In genomic region chr3:196963309-196963953, GRCh38 we compare ENCODE assay signal across 23 cellular contexts. TPM values are rescaled to one million over a fixed set of nuclear protein-coding genes. Genes with fewer than 3 reads are reported as not detected.
DNase-seq lines count a peak whose midpoint lies in the region; ATAC-seq and TF ChIP-seq lines count a peak whose summit lies in the region.
"Had no signal": no experiment of that assay in that cellular context is flagged by ENCODE, and none has a peak within 500 bp of the region (broad histone marks: within the 10 kb centered on the region; RNA-seq: fewer than 3 reads in every experiment).

No MANE protein-coding gene starts in this region.

- H2AFZ ChIP-seq in GM23248: no peak overlapping the region

- H3K27ac ChIP-seq in KOPT-K1 (ENCODE audit: low read depth, low read length, poor library complexity, severe bottlenecking): peak overlapping the region; percentile 25
- H3K27ac ChIP-seq in colonic mucosa: peak overlapping the region; percentile 93
- no peak overlapping the region for H3K27ac ChIP-seq in GM23248
- H3K27ac ChIP-seq in CD8-positive, alpha-beta memory T cell (ENCODE audit: low read depth, low read length): no peak overlapping the region
- H3K27ac ChIP-seq: 22Rv1 had no signal

- no peaks in the 10 kb centered on the region for H3F3A ChIP-seq in GM23248 (ENCODE audit: insufficient read depth)

- no peak for TF ChIP-seq CTCF in activated CD8-positive, alpha-beta T cell treated with anti-CD3 and anti-CD28 coated beads for 36 hours (IDR thresholded peaks at IDR 0.05)
- TF ChIP-seq CTCF in colonic mucosa (IDR thresholded peaks at IDR 0.05): no peak

- H3K27ac Mint-ChIP-seq in activated CD8-positive, alpha-beta T cell treated with anti-CD3 and anti-CD28 coated beads, Interleukin-2, amount 10 ng/mL, durations not matched to agents 7 days and 5 days: no peak overlapping the region
- H3K27ac Mint-ChIP-seq in activated CD8-positive, alpha-beta T cell treated with anti-CD3 and anti-CD28 coated beads for 36 hours: no peak overlapping the region
- peak overlapping the region; percentile 64 for H3K27ac Mint-ChIP-seq in stimulated activated memory B cell treated with anti-CD40 and anti-IgM and Interleukin-4, amounts not matched to agents 10 μg/mL and 1 μg/mL and 100 μg/mL, for 72 hours
- H3K27ac Mint-ChIP-seq in CD8-positive, alpha-beta memory T cell: no peak overlapping the region

- H3K4me3 ChIP-seq in colonic mucosa (no peak overlapping the region), GM23248 (no peak overlapping the region)
- no peak overlapping the region for H3K4me3 ChIP-seq in CD8-positive, alpha-beta memory T cell (ENCODE audit: low read length)
- H3K4me3 ChIP-seq: MG63 had no signal

- H3K9me3 ChIP-seq in KOPT-K1 (ENCODE audit: insufficient read depth, low read length, poor library complexity, severe bottlenecking): no peaks in the 10 kb centered on the region
- H3K9me3 ChIP-seq in colonic mucosa: no peaks in the 10 kb centered on the region
- no peaks in the 10 kb centered on the region for H3K9me3 ChIP-seq in GM23248 (ENCODE audit: low read depth)
- H3K9me3 ChIP-seq in CD8-positive, alpha-beta memory T cell (ENCODE audit: low read length): no peaks in the 10 kb centered on the region
- H3K9me3 ChIP-seq: MG63 had no signal

- H3K27me3 ChIP-seq in colonic mucosa (no peaks in the 10 kb centered on the region), GM23248 (replicated peaks; ENCODE audit: insufficient read depth) (no peaks in the 10 kb centered on the region)
- H3K27me3 ChIP-seq in CD8-positive, alpha-beta memory T cell (ENCODE audit: insufficient read depth, low read length, poor library complexity, severe bottlenecking): no peaks in the 10 kb centered on the region
- H3K27me3 ChIP-seq: MG63 had no signal

- H3K4me2 ChIP-seq in GM23248 (ENCODE audit: unreplicated experiment): no peak overlapping the region

- no peaks in the 10 kb centered on the region for H4K20me1 ChIP-seq in GM23248 (ENCODE audit: insufficient read depth)

- CTCF ChIA-PET in activated CD8-positive, alpha-beta T cell treated with anti-CD3 and anti-CD28 coated beads, Interleukin-2, amount 10 ng/mL, durations not matched to agents 7 days and 5 days (lab: Charles Lee): no interaction called here
- CTCF ChIA-PET in activated CD8-positive, alpha-beta T cell treated with anti-CD3 and anti-CD28 coated beads for 36 hours (lab: Charles Lee): interaction anchor here (0.8 to 1.3 kb wide), 3 partner anchors 21 to 125 kb away, joined by 3 read pairs; partner anchors contain the start of gene NCBP2
- CTCF ChIA-PET in CD8-positive, alpha-beta memory T cell (lab: Charles Lee): no interaction called here

- peaks cover 10% of the 10 kb centered on the region for H3K36me3 Mint-ChIP-seq in activated CD8-positive, alpha-beta T cell treated with anti-CD3 and anti-CD28 coated beads, Interleukin-2, amount 10 ng/mL, durations not matched to agents 7 days and 5 days (ENCODE audit: low read depth)
- no peaks in the 10 kb centered on the region for H3K36me3 Mint-ChIP-seq in activated CD8-positive, alpha-beta T cell treated with anti-CD3 and anti-CD28 coated beads for 36 hours (ENCODE audit: low read depth)
- H3K36me3 Mint-ChIP-seq in stimulated activated memory B cell treated with anti-CD40 and anti-IgM and Interleukin-4, amounts not matched to agents 10 μg/mL and 1 μg/mL and 100 μg/mL, for 72 hours: peaks cover 23% of the 10 kb centered on the region
- H3K36me3 Mint-ChIP-seq in CD8-positive, alpha-beta memory T cell: no peaks in the 10 kb centered on the region

- no peak overlapping the region for H3K4me3 Mint-ChIP-seq in activated CD8-positive, alpha-beta T cell treated with anti-CD3 and anti-CD28 coated beads, Interleukin-2, amount 10 ng/mL, durations not matched to agents 7 days and 5 days
- no peak overlapping the region for H3K4me3 Mint-ChIP-seq in activated CD8-positive, alpha-beta T cell treated with anti-CD3 and anti-CD28 coated beads for 36 hours
- H3K4me3 Mint-ChIP-seq in stimulated activated memory B cell treated with anti-CD40 and anti-IgM and Interleukin-4, amounts not matched to agents 10 μg/mL and 1 μg/mL and 100 μg/mL, for 72 hours: no peak overlapping the region
- H3K4me3 Mint-ChIP-seq in CD8-positive, alpha-beta memory T cell: no peak overlapping the region
- H3K4me3 Mint-ChIP-seq: CD14-positive monocyte had no signal

- DNase-seq in activated CD8-positive, alpha-beta T cell treated with anti-CD3 and anti-CD28 coated beads, Interleukin-2, amount 10 ng/mL, durations not matched to agents 7 days and 5 days: peak; percentile 9
- DNase-seq in activated CD8-positive, alpha-beta T cell treated with anti-CD3 and anti-CD28 coated beads for 36 hours: no peak
- DNase-seq in colonic mucosa: peak; percentile 9
- no peak for DNase-seq in GM23248
- no peak for DNase-seq in CD8-positive, alpha-beta memory T cell
- DNase-seq in NCI-H748 treated with DMSO at 0.1 percent for 48 hours (lab: John Stamatoyannopoulos, UW): no peak
- DNase-seq: ACHN, DMS79, GOT3, HCEC 1CT, IMR-90, MG63, NCI-H1417, NCI-H1694 treated with DMSO at 0.1 percent for 48 hours, NCI-H2081 treated with DMSO at 0.1 percent for 48 hours, NCI-H2171 treated with DMSO at 0.1 percent for 48 hours, NCI-H524 treated with DMSO at 0.1 percent for 48 hours, PC-3, Right ventricle myocardium superior had no signal

- in situ Hi-C loops in GM23248 (cut with MboI): no loop called here

- ATAC-seq in activated CD8-positive, alpha-beta T cell treated with anti-CD3 and anti-CD28 coated beads, Interleukin-2, amount 10 ng/mL, durations not matched to agents 7 days and 5 days: no peak
- no peak for ATAC-seq in activated CD8-positive, alpha-beta T cell treated with anti-CD3 and anti-CD28 coated beads for 36 hours
- no peak for ATAC-seq in stimulated activated memory B cell treated with anti-CD40 and anti-IgM and Interleukin-4, amounts not matched to agents 10 μg/mL and 1 μg/mL and 100 μg/mL, for 72 hours
- ATAC-seq: PC-3 had no signal

- WGBS in GM23248 (ENCODE audit: low coverage in 1 of 2, low lambda C conversion rate in 2 of 2, missing lambda C conversion rate in 2 of 2), 2 experiments: 86 to 91% methylated on average over 4 of the region's 4 CpGs

- H3K27me3 Mint-ChIP-seq in activated CD8-positive, alpha-beta T cell treated with anti-CD3 and anti-CD28 coated beads, Interleukin-2, amount 10 ng/mL, durations not matched to agents 7 days and 5 days (ENCODE audit: low read depth): peaks cover 9% of the 10 kb centered on the region
- peaks cover 6% of the 10 kb centered on the region for H3K27me3 Mint-ChIP-seq in activated CD8-positive, alpha-beta T cell treated with anti-CD3 and anti-CD28 coated beads for 36 hours
- H3K27me3 Mint-ChIP-seq in stimulated activated memory B cell treated with anti-CD40 and anti-IgM and Interleukin-4, amounts not matched to agents 10 μg/mL and 1 μg/mL and 100 μg/mL, for 72 hours: no peaks in the 10 kb centered on the region
- peaks cover 4 to 8% of the 10 kb centered on the region in 2 donors for H3K27me3 Mint-ChIP-seq in CD8-positive, alpha-beta memory T cell

- intact Hi-C loops in activated CD8-positive, alpha-beta T cell treated with anti-CD3 and anti-CD28 coated beads for 36 hours (cut with micrococcal nuclease): no loop called here
- intact Hi-C loops in colonic mucosa (cut with DNase I): no loop called here

- H3K9ac ChIP-seq in colonic mucosa (ENCODE audit: low read depth in 2 of 2, low read length in 2 of 2): peak overlapping the region in 1 of 2 donors; percentile 23
- H3K9ac ChIP-seq in GM23248: no peak overlapping the region

- no peaks in the 10 kb centered on the region for H3K9me3 Mint-ChIP-seq in activated CD8-positive, alpha-beta T cell treated with anti-CD3 and anti-CD28 coated beads, Interleukin-2, amount 10 ng/mL, durations not matched to agents 7 days and 5 days (ENCODE audit: insufficient read depth)
- no peaks in the 10 kb centered on the region for H3K9me3 Mint-ChIP-seq in activated CD8-positive, alpha-beta T cell treated with anti-CD3 and anti-CD28 coated beads for 36 hours
- peaks cover 10% of the 10 kb centered on the region for H3K9me3 Mint-ChIP-seq in stimulated activated memory B cell treated with anti-CD40 and anti-IgM and Interleukin-4, amounts not matched to agents 10 μg/mL and 1 μg/mL and 100 μg/mL, for 72 hours
- no peaks in the 10 kb centered on the region for H3K9me3 Mint-ChIP-seq in CD8-positive, alpha-beta memory T cell

- H3K9me2 ChIP-seq in GM23248 (ENCODE audit: insufficient read depth): no peaks in the 10 kb centered on the region

- POLR2A ChIA-PET in activated CD8-positive, alpha-beta T cell treated with anti-CD3 and anti-CD28 coated beads, Interleukin-2, amount 10 ng/mL, durations not matched to agents 7 days and 5 days (lab: Charles Lee): interaction anchor here (1.3 kb wide), 1 partner anchor 21 kb away, joined by 3 read pairs; the partner anchor contains the start of gene NCBP2
- POLR2A ChIA-PET in activated CD8-positive, alpha-beta T cell treated with anti-CD3 and anti-CD28 coated beads for 36 hours (lab: Charles Lee): no interaction called here
- POLR2A ChIA-PET in CD8-positive, alpha-beta memory T cell (lab: Charles Lee): no interaction called here

- H3K36me3 ChIP-seq in KOPT-K1 (ENCODE audit: insufficient read depth, low read length) (no peaks in the 10 kb centered on the region), colonic mucosa (no peaks in the 10 kb centered on the region), GM23248 (ENCODE audit: low read depth) (no peaks in the 10 kb centered on the region)
- H3K36me3 ChIP-seq in CD8-positive, alpha-beta memory T cell (ENCODE audit: insufficient read depth, low read length): no peaks in the 10 kb centered on the region

- no peaks in the 10 kb centered on the region for H3K79me2 ChIP-seq in GM23248 (ENCODE audit: insufficient read depth)

- H3K4me1 Mint-ChIP-seq in activated CD8-positive, alpha-beta T cell treated with anti-CD3 and anti-CD28 coated beads, Interleukin-2, amount 10 ng/mL, durations not matched to agents 7 days and 5 days (ENCODE audit: low read depth): peaks cover 7% of the 10 kb centered on the region
- peaks cover 4% of the 10 kb centered on the region for H3K4me1 Mint-ChIP-seq in activated CD8-positive, alpha-beta T cell treated with anti-CD3 and anti-CD28 coated beads for 36 hours (ENCODE audit: low read depth)
- H3K4me1 Mint-ChIP-seq in stimulated activated memory B cell treated with anti-CD40 and anti-IgM and Interleukin-4, amounts not matched to agents 10 μg/mL and 1 μg/mL and 100 μg/mL, for 72 hours: peaks cover 50% of the 10 kb centered on the region
- peaks cover 0 to 9% (median 4%) of the 10 kb centered on the region in 3 donors for H3K4me1 Mint-ChIP-seq in CD8-positive, alpha-beta memory T cell

- H3K4me1 ChIP-seq in colonic mucosa (peaks cover 13% of the 10 kb centered on the region), GM23248 (ENCODE audit: insufficient read depth) (no peaks in the 10 kb centered on the region)
- H3K4me1 ChIP-seq in CD8-positive, alpha-beta memory T cell (ENCODE audit: insufficient read depth, low read length): no peaks in the 10 kb centered on the region

RNA-seq across cellular contexts. Expression of gene PIGZ, which starts 5.2 kb away (rescaled TPM):
- 1 to 10 TPM in 1 of 2 experiments, under 1 TPM in 1; 0.81 to 1.9 TPM for total RNA-seq in activated CD8-positive, alpha-beta T cell treated with anti-CD3 and anti-CD28 coated beads, Interleukin-2, amount 10 ng/mL, durations not matched to agents 7 days and 5 days
- total RNA-seq in activated CD8-positive, alpha-beta T cell treated with anti-CD3 and anti-CD28 coated beads for 36 hours: under 1 TPM; 0.27 to 0.76 TPM
- total RNA-seq in colonic mucosa: 100 to 1,000 TPM in 1 of 2 donors, 10 to 100 TPM in 1; 63.7 to 126 TPM
- total RNA-seq in GM23248 (2014; rRNA removed; shearing (Covaris generic)): 3.9 and 5.7 TPM in 2 replicates
- 7.6 and 9.6 TPM in 2 replicates for polyA plus RNA-seq in GM23248 (2016; fragmentation: Nextera tagmentation; extraction: Ambion mirVana)
- under 1 TPM; 0.31 to 0.49 TPM for total RNA-seq in CD8-positive, alpha-beta memory T cell
- not detected for polyA plus RNA-seq in CD8-positive, alpha-beta memory T cell

RNA-seq across cellular contexts. Expression of gene NCBP2, which starts 21.1 kb away (rescaled TPM):
- 10 to 100 TPM; 49.1 to 52.4 TPM for total RNA-seq in activated CD8-positive, alpha-beta T cell treated with anti-CD3 and anti-CD28 coated beads, Interleukin-2, amount 10 ng/mL, durations not matched to agents 7 days and 5 days
- 100 to 1,000 TPM; 107 to 111 TPM for total RNA-seq in activated CD8-positive, alpha-beta T cell treated with anti-CD3 and anti-CD28 coated beads for 36 hours
- total RNA-seq in colonic mucosa: 10 to 100 TPM; 61.8 to 92.8 TPM
- 75.3 and 81.9 TPM in 2 replicates for total RNA-seq in GM23248 (2014; rRNA removed; shearing (Covaris generic))
- 107 TPM in 2 replicates for polyA plus RNA-seq in GM23248 (2016; fragmentation: Nextera tagmentation; extraction: Ambion mirVana)
- 100 to 1,000 TPM; 127 to 131 TPM for total RNA-seq in CD8-positive, alpha-beta memory T cell
- 70.7 TPM for polyA plus RNA-seq in CD8-positive, alpha-beta memory T cell

Comparison
In these comparisons a context has a peak if more than half of its experiments do, and no peak if none do; other contexts are left out.
1. DNase-seq: peak in activated CD8-positive, alpha-beta T cell treated with anti-CD3 and anti-CD28 coated beads, Interleukin-2, amount 10 ng/mL, durations not matched to agents 7 days and 5 days (single experiment) and colonic mucosa (single experiment); none in activated CD8-positive, alpha-beta T cell treated with anti-CD3 and anti-CD28 coated beads for 36 hours (single experiment), GM23248 (single experiment), CD8-positive, alpha-beta memory T cell (0 of 5) and NCI-H748 treated with DMSO at 0.1 percent for 48 hours (single experiment).
2. H3K27ac ChIP-seq: peak in KOPT-K1 (single experiment) and colonic mucosa (single experiment); none in GM23248 (single experiment) and CD8-positive, alpha-beta memory T cell (single experiment).